Comparison of ENCODE assay signal across 18 cellular contexts in genomic region chr9:87065981-87066380, GRCh38.
"Had no signal": no experiment of that assay in that cellular context is flagged by ENCODE, and none has a peak within 500 bp of the region (broad histone marks: within the 10 kb centered on the region; RNA-seq: fewer than 3 reads in every experiment).

No MANE protein-coding gene starts in this region.

- H3K27ac ChIP-seq: brain microvascular endothelial cell, gastroesophageal sphincter, pancreas, right lobe of liver, spleen had no signal

- H3K9me3 ChIP-seq: gastroesophageal sphincter, heart right ventricle, pancreas, right lobe of liver, spleen had no signal

- H3K36me3 Mint-ChIP-seq: activated naive CD8-positive, alpha-beta T cell treated with anti-CD3 and anti-CD28 coated beads for 36 hours; natural killer cell; WTC11 had no signal

- H3K27me3 Mint-ChIP-seq: activated naive CD8-positive, alpha-beta T cell treated with anti-CD3 and anti-CD28 coated beads for 36 hours had no signal

- H3K4me3 Mint-ChIP-seq: activated CD4-positive, alpha-beta T cell treated with anti-CD3 and anti-CD28 coated beads for 36 hours; activated naive CD8-positive, alpha-beta T cell treated with anti-CD3 and anti-CD28 coated beads for 36 hours; central memory CD8-positive, alpha-beta T cell; natural killer cell; T-helper 2 cell treated with Interferon-gamma antibody and Interleukin-4, amounts not matched to agents 5 μg/mL and 100 μg/mL, for 36 hours; WTC11 had no signal

- H3K27me3 ChIP-seq: brain microvascular endothelial cell, gastroesophageal sphincter, pancreas, right lobe of liver had no signal

- H3K4me1 ChIP-seq: gastroesophageal sphincter, pancreas, right lobe of liver, spleen had no signal

- H3K4me1 Mint-ChIP-seq: activated CD4-positive, alpha-beta T cell treated with anti-CD3 and anti-CD28 coated beads for 36 hours; activated naive CD8-positive, alpha-beta T cell treated with anti-CD3 and anti-CD28 coated beads for 36 hours; central memory CD8-positive, alpha-beta T cell; natural killer cell; WTC11 had no signal

- H3K9me3 Mint-ChIP-seq: activated naive CD8-positive, alpha-beta T cell treated with anti-CD3 and anti-CD28 coated beads for 36 hours; central memory CD8-positive, alpha-beta T cell; natural killer cell; T-helper 2 cell treated with Interferon-gamma antibody and Interleukin-4, amounts not matched to agents 5 μg/mL and 100 μg/mL, for 36 hours; WTC11 had no signal

- H3K27ac Mint-ChIP-seq: activated CD4-positive, alpha-beta T cell treated with anti-CD3 and anti-CD28 coated beads for 36 hours; activated naive CD8-positive, alpha-beta T cell treated with anti-CD3 and anti-CD28 coated beads for 36 hours; natural killer cell; T-helper 2 cell treated with Interferon-gamma antibody and Interleukin-4, amounts not matched to agents 5 μg/mL and 100 μg/mL, for 36 hours; WTC11 had no signal

- H3K4me3 ChIP-seq: coronary artery, gastroesophageal sphincter, heart right ventricle, pancreas, right lobe of liver, spleen had no signal

- H3K36me3 ChIP-seq: brain microvascular endothelial cell, gastroesophageal sphincter, heart right ventricle, pancreas, right lobe of liver, spleen had no signal

- DNase-seq: activated CD4-positive, alpha-beta T cell treated with anti-CD3 and anti-CD28 coated beads for 36 hours; activated CD4-positive, alpha-beta T cell treated with anti-CD3 and anti-CD28 coated beads, Interleukin-2, amount 50 U/mL, for 48 hours; activated naive CD4-positive, alpha-beta T cell; activated naive CD8-positive, alpha-beta T cell treated with anti-CD3 and anti-CD28 coated beads for 36 hours; anterior cingulate cortex; brain microvascular endothelial cell; heart right ventricle; mesenchymal stem cell; natural killer cell; pancreas; right lobe of liver; spleen; stimulated activated naive CD4-positive, alpha-beta T cell had no signal
